In genomic region chr19:18814063-18814462, GRCh38 we compare ENCODE assay signal across 31 cellular contexts. TPM values are rescaled to one million over a fixed set of nuclear protein-coding genes. Genes with fewer than 3 reads are reported as not detected.
A peak's percentile ranks its signal among the peaks of the same experiment; 100 is the strongest.
DNase-seq lines count a peak whose midpoint lies in the region; ATAC-seq, FAIRE-seq and TF ChIP-seq lines count a peak whose summit lies in the region.
"Had no signal": no experiment of that assay in that cellular context is flagged by ENCODE, and none has a peak within 500 bp of the region (broad histone marks: within the 10 kb centered on the region; RNA-seq: fewer than 3 reads in every experiment).

No MANE protein-coding gene starts in this region.

- TF ChIP-seq CTCF in cardiac fibroblast (IDR thresholded peaks at IDR 0.05; ENCODE audit: low read depth, low read length) (no peak), thoracic aorta (IDR thresholded peaks at IDR 0.05) (peak; percentile 23)

- H3K4me3 ChIP-seq in cardiac fibroblast (replicated peaks in 1 of 2; ENCODE audit: low read depth in 2 of 2, low read length in 2 of 2) (no peak overlapping the region), right cardiac atrium (ENCODE audit: low read length) (no peak overlapping the region), thoracic aorta (no peak overlapping the region), small intestine (ENCODE audit: low read depth in 1 of 2, low read length in 2 of 2) (no peak overlapping the region)
- H3K4me3 ChIP-seq: K562, neural progenitor cell, suprapubic skin, vagina had no signal

- intact Hi-C loops in left ventricle myocardium superior (cut with micrococcal nuclease) (no loop called here), Right ventricle myocardium inferior (cut with DNase I) (no loop called here), right cardiac atrium (cut with DNase I) (no loop called here)

- peak; percentile 44 for ATAC-seq in left ventricle myocardium superior
- ATAC-seq in Right ventricle myocardium inferior, result no peak
- peak; percentile 44 to 54 for ATAC-seq in right cardiac atrium
- ATAC-seq in thoracic aorta (ENCODE audit: insufficient number of reproducible peaks, low FRiP score, low read depth), result peak; percentile 71
- ATAC-seq: K562; stimulated activated naive B cell treated with anti-CD40 and anti-IgM and Interleukin-4, amounts not matched to agents 10 μg/mL and 1 μg/mL and 100 μg/mL, for 72 hours; WTC11 had no signal

- no peaks in the 10 kb centered on the region for H3K4me1 ChIP-seq in right cardiac atrium (ENCODE audit: control insufficient read depth, insufficient read depth, low read length)
- H3K4me1 ChIP-seq in thoracic aorta (ENCODE audit: control insufficient read depth in 1 of 2, low read depth in 2 of 2), result peaks cover 9 to 24% of the 10 kb centered on the region in 2 donors
- no peaks in the 10 kb centered on the region for H3K4me1 ChIP-seq in small intestine (ENCODE audit: control insufficient read depth in 2 of 2, insufficient read depth in 1 of 2, low read depth in 1 of 2, low read length in 1 of 2)
- H3K4me1 ChIP-seq: neural progenitor cell had no signal

- H3K27ac ChIP-seq in right cardiac atrium (ENCODE audit: low read length) (no peak overlapping the region), thoracic aorta (no peak overlapping the region), small intestine (ENCODE audit: low read depth in 1 of 2, low read length in 1 of 2) (no peak overlapping the region)
- H3K27ac ChIP-seq: C4-2B, neural progenitor cell, suprapubic skin, vagina had no signal

- H3K36me3 ChIP-seq in thoracic aorta (no peaks in the 10 kb centered on the region), small intestine (ENCODE audit: control insufficient read depth in 2 of 2, insufficient read depth in 2 of 2, low read length in 2 of 2) (no peaks in the 10 kb centered on the region)
- H3K36me3 ChIP-seq: neural progenitor cell, suprapubic skin, vagina had no signal

- 43% methylated on average over 9 of the region's 9 CpGs for WGBS in right cardiac atrium
- 52 to 61% (median 57%) methylated on average over 9 of the region's 9 CpGs for WGBS in small intestine, 3 donors

- H3K9me3 ChIP-seq in right cardiac atrium (ENCODE audit: control insufficient read depth, low read length) (no peaks in the 10 kb centered on the region), thoracic aorta (no peaks in the 10 kb centered on the region), small intestine (ENCODE audit: control insufficient read depth, low read depth) (no peaks in the 10 kb centered on the region)
- H3K9me3 ChIP-seq: suprapubic skin, vagina had no signal

- H3K27me3 ChIP-seq in right cardiac atrium (ENCODE audit: control insufficient read depth, insufficient read depth) (no peaks in the 10 kb centered on the region), thoracic aorta (replicated peaks; ENCODE audit: insufficient read depth) (no peaks in the 10 kb centered on the region), small intestine (ENCODE audit: control insufficient read depth in 2 of 2, insufficient read depth in 2 of 2, low read length in 2 of 2) (peaks cover 0 to 2% of the 10 kb centered on the region in 2 donors)
- H3K27me3 ChIP-seq: suprapubic skin, vagina had no signal

- peak; percentile 44 for DNase-seq in left ventricle myocardium superior
- DNase-seq in Right ventricle myocardium inferior (ENCODE audit: missing footprints), result no peak
- DNase-seq in cardiac fibroblast (ENCODE audit: low read depth in 2 of 2), result peak; percentile 22 to 77
- DNase-seq in right cardiac atrium, result peak; percentile 62 to 83 (median 70)
- DNase-seq in thoracic aorta (ENCODE audit: low spot score), result no peak
- DNase-seq in DMS53 (lab: John Stamatoyannopoulos, UW), result no peak
- no peak for DNase-seq in small intestine
- no peak for DNase-seq in A172 (ENCODE audit: low spot score)
- DNase-seq: activated CD4-positive, alpha-beta T cell treated with anti-CD3 and anti-CD28 coated beads, Interleukin-2, amount 50 U/mL, for 1 hour; activated naive CD4-positive, alpha-beta T cell treated with anti-CD3 and anti-CD28 coated beads, Interleukin-2, amount 50 U/mL, for 16 hours; GOT3; NCI-H1105 treated with DMSO at 0.1 percent for 48 hours; NCI-H2029 treated with DMSO at 0.1 percent for 48 hours; NCI-H446 treated with DMSO at 0.1 percent for 48 hours; OCI-M1; stimulated activated CD4-positive, alpha-beta T cell treated with anti-CD3 and anti-CD28 coated beads, Interleukin-4, amount 100 ng/mL, for 1 hour; stimulated activated naive B cell treated with anti-CD40 and anti-IgM and Interleukin-4, amounts not matched to agents 10 μg/mL and 1 μg/mL and 100 μg/mL, for 72 hours; SW 1271 had no signal

- no peak for FAIRE-seq in small intestine (lab: Jason Lieb, UNC)
- FAIRE-seq: D721Med, K562 had no signal

RNA-seq across cellular contexts. Expression of gene UPF1, which starts 17.7 kb away (rescaled TPM):
- total RNA-seq in left ventricle myocardium superior (37.3 TPM), Right ventricle myocardium inferior (37.0 TPM), right cardiac atrium (10 to 100 TPM; 35.2 to 40.0 (median 36.8) TPM), thoracic aorta (10 to 100 TPM; 56.5 to 95.2 TPM)
- polyA plus RNA-seq in right cardiac atrium (31.4 TPM), small intestine (10 to 100 TPM; 37.6 to 42.0 (median 41.6) TPM)
- total RNA-seq in A172 (2014; rRNA removed; shearing (Covaris generic)), result 40.3 and 56.4 TPM in 2 replicates

RNA-seq across cellular contexts. Expression of gene COMP, which starts 23.0 kb away (rescaled TPM):
- total RNA-seq in left ventricle myocardium superior (not detected), Right ventricle myocardium inferior (not detected), right cardiac atrium (10 to 100 TPM in 1 of 4 donors, 1 to 10 TPM in 3; 1.5 to 13.7 (median 4.7) TPM), thoracic aorta (10 to 100 TPM; 16.9 to 29.8 TPM)
- polyA plus RNA-seq in right cardiac atrium (2.2 TPM), small intestine (1 to 10 TPM in 1 of 3 donors, not detected in 2; 1.8 TPM)
- not detected in 2 replicates for total RNA-seq in A172 (2014; rRNA removed; shearing (Covaris generic))
- total RNA-seq: A673; activated T-helper 1 cell treated with anti-CD3 and anti-CD28 coated beads, Interleukin-12 subunit alpha, Interleukin-12 subunit beta, Interleukin-2, Interleukin-4 antibody, amounts not matched to agents 30 ng/mL and 10 ng/mL and 1 ng/mL, durations not matched to agents 14 hours and 24 hours and 36 hours; epithelial cell of proximal tubule; kidney epithelial cell; lung microvascular endothelial cell; MCF 10A had no signal
- polyA plus RNA-seq: K562 had no signal

Comparison
In these comparisons a context has a peak if more than half of its experiments do, and no peak if none do; other contexts are left out.
1. DNase-seq: peak in left ventricle myocardium superior (single experiment), cardiac fibroblast (2 of 2) and right cardiac atrium (3 of 3); none in Right ventricle myocardium inferior (single experiment), thoracic aorta (single experiment), DMS53 (single experiment), small intestine (single experiment) and A172 (single experiment).